19 cellular contexts compared by ENCODE assay signal in genomic region chr6:152355166-152355565, GRCh38.
"Had no signal": no experiment of that assay in that cellular context is flagged by ENCODE, and none has a peak within 500 bp of the region (broad histone marks: within the 10 kb centered on the region; RNA-seq: fewer than 3 reads in every experiment).

No MANE protein-coding gene starts in this region.

- ATAC-seq: heart left ventricle; naive thymus-derived CD4-positive, alpha-beta T cell; psoas muscle had no signal

- H3K4me3 ChIP-seq: heart left ventricle, psoas muscle, sigmoid colon, skin epidermis, suprapubic skin, thyroid gland, uterus had no signal

- FAIRE-seq: islet of Langerhans had no signal

- H3K36me3 ChIP-seq: uterus had no signal

- H3K9me3 ChIP-seq: heart left ventricle, neutrophil, psoas muscle, sigmoid colon, suprapubic skin, thyroid gland, uterus had no signal

- H3K4me1 ChIP-seq: suprapubic skin, thyroid gland, uterus had no signal

- H3K27me3 ChIP-seq: heart left ventricle, neutrophil, sigmoid colon, suprapubic skin, thyroid gland, uterus had no signal

- DNase-seq: foreskin melanocyte; heart left ventricle; hypothalamus; kidney glomerular epithelial cell; mammary epithelial cell; naive thymus-derived CD4-positive, alpha-beta T cell; nephron progenitor cell; psoas muscle; retina; sigmoid colon; stimulated activated CD4-positive, alpha-beta T cell treated with anti-CD3 and anti-CD28 coated beads, Interleukin-2, amount 100 ng/mL, for 24 hours; stimulated activated CD4-positive, alpha-beta T cell treated with anti-CD3 and anti-CD28 coated beads, Interleukin-4, amount 100 ng/mL, for 4 hours; stimulated activated naive CD4-positive, alpha-beta T cell treated with Interleukin-2 at 50 U/mL for 16 hours; thyroid gland; uterus had no signal

- H3K27ac ChIP-seq: neutrophil, psoas muscle, sigmoid colon, skin epidermis, suprapubic skin, uterus had no signal
